Comparison of ENCODE assay signal across 10 cellular contexts in genomic region chr3:169241575-169241927, GRCh38.
DNase-seq lines count a peak whose midpoint lies in the region; ATAC-seq and TF ChIP-seq lines count a peak whose summit lies in the region.
"Had no signal": no experiment of that assay in that cellular context is flagged by ENCODE, and none has a peak within 500 bp of the region (broad histone marks: within the 10 kb centered on the region; RNA-seq: fewer than 3 reads in every experiment).

No MANE protein-coding gene starts in this region.

- DNase-seq in COLO829 (ENCODE audit: low spot score) (peak; percentile 45), SJCRH30 (no peak), fibroblast of gingiva (ENCODE audit: low read depth) (peak; percentile 23), nephron progenitor cell (no peak), nucleus accumbens (lab: John Stamatoyannopoulos, UW) (no peak)
- DNase-seq in activated naive CD4-positive, alpha-beta T cell treated with anti-CD3 and anti-CD28 coated beads, Interleukin-2, amount 10 ng/mL, durations not matched to agents 7 days and 5 days: no peak
- DNase-seq: activated CD4-positive, alpha-beta memory T cell treated with anti-CD3 and anti-CD28 coated beads for 36 hours; activated naive CD8-positive, alpha-beta T cell treated with anti-CD3 and anti-CD28 coated beads for 36 hours had no signal

- ATAC-seq in HG02870 (IDR thresholded peaks at IDR 0.05; ENCODE audit: unreplicated experiment) (no peak), GM18868 (IDR thresholded peaks at IDR 0.05; ENCODE audit: unreplicated experiment) (no peak)

- H3K4me1 Mint-ChIP-seq in nephron progenitor cell: peaks cover 62% of the 10 kb centered on the region
- no peaks in the 10 kb centered on the region for H3K4me1 Mint-ChIP-seq in activated naive CD4-positive, alpha-beta T cell treated with anti-CD3 and anti-CD28 coated beads, Interleukin-2, amount 10 ng/mL, durations not matched to agents 7 days and 5 days

- peak overlapping the region; percentile 86 for H3K27ac Mint-ChIP-seq in nephron progenitor cell
- H3K27ac Mint-ChIP-seq in activated naive CD4-positive, alpha-beta T cell treated with anti-CD3 and anti-CD28 coated beads, Interleukin-2, amount 10 ng/mL, durations not matched to agents 7 days and 5 days: no peak overlapping the region
- H3K27ac Mint-ChIP-seq: activated CD4-positive, alpha-beta memory T cell treated with anti-CD3 and anti-CD28 coated beads for 36 hours; activated naive CD8-positive, alpha-beta T cell treated with anti-CD3 and anti-CD28 coated beads for 36 hours had no signal

- peaks cover 12% of the 10 kb centered on the region for H3K27me3 Mint-ChIP-seq in nephron progenitor cell (ENCODE audit: low read depth, poor library complexity)
- peaks cover 7% of the 10 kb centered on the region for H3K27me3 Mint-ChIP-seq in activated naive CD4-positive, alpha-beta T cell treated with anti-CD3 and anti-CD28 coated beads, Interleukin-2, amount 10 ng/mL, durations not matched to agents 7 days and 5 days

- no peaks in the 10 kb centered on the region for H3K9me3 Mint-ChIP-seq in nephron progenitor cell
- no peaks in the 10 kb centered on the region for H3K9me3 Mint-ChIP-seq in activated naive CD4-positive, alpha-beta T cell treated with anti-CD3 and anti-CD28 coated beads, Interleukin-2, amount 10 ng/mL, durations not matched to agents 7 days and 5 days
- H3K9me3 Mint-ChIP-seq: activated CD4-positive, alpha-beta memory T cell treated with anti-CD3 and anti-CD28 coated beads for 36 hours; activated naive CD8-positive, alpha-beta T cell treated with anti-CD3 and anti-CD28 coated beads for 36 hours had no signal

- H3K4me1 ChIP-seq in SJCRH30: peaks cover 4% of the 10 kb centered on the region

- H3K27me3 ChIP-seq in SJCRH30: no peaks in the 10 kb centered on the region

- H3K9me3 ChIP-seq in SJCRH30 (replicated peaks): no peaks in the 10 kb centered on the region

- no peaks in the 10 kb centered on the region for H3K36me3 ChIP-seq in SJCRH30

- TF ChIP-seq CTCF in nephron progenitor cell (IDR thresholded peaks at IDR 0.05): no peak

- H3K36me3 Mint-ChIP-seq in nephron progenitor cell (ENCODE audit: low read depth): no peaks in the 10 kb centered on the region
- H3K36me3 Mint-ChIP-seq in activated naive CD4-positive, alpha-beta T cell treated with anti-CD3 and anti-CD28 coated beads, Interleukin-2, amount 10 ng/mL, durations not matched to agents 7 days and 5 days: no peaks in the 10 kb centered on the region
- H3K36me3 Mint-ChIP-seq: activated CD4-positive, alpha-beta memory T cell treated with anti-CD3 and anti-CD28 coated beads for 36 hours; activated naive CD8-positive, alpha-beta T cell treated with anti-CD3 and anti-CD28 coated beads for 36 hours had no signal

- CTCF ChIA-PET in activated naive CD4-positive, alpha-beta T cell treated with anti-CD3 and anti-CD28 coated beads, Interleukin-2, amount 10 ng/mL, durations not matched to agents 7 days and 5 days (lab: Charles Lee): no interaction called here

- H3K4me3 Mint-ChIP-seq in nephron progenitor cell: peak overlapping the region; percentile 79
- H3K4me3 Mint-ChIP-seq in activated naive CD4-positive, alpha-beta T cell treated with anti-CD3 and anti-CD28 coated beads, Interleukin-2, amount 10 ng/mL, durations not matched to agents 7 days and 5 days: no peak overlapping the region
- H3K4me3 Mint-ChIP-seq: activated CD4-positive, alpha-beta memory T cell treated with anti-CD3 and anti-CD28 coated beads for 36 hours; activated naive CD8-positive, alpha-beta T cell treated with anti-CD3 and anti-CD28 coated beads for 36 hours had no signal

- peak overlapping the region; percentile 62 for H3K4me3 ChIP-seq in SJCRH30

- H3K27ac ChIP-seq in SJCRH30: peak overlapping the region; percentile 56

Comparison
In these comparisons a context has a peak if more than half of its experiments do, and no peak if none do; other contexts are left out.
1. DNase-seq: peak in COLO829 (single experiment) and fibroblast of gingiva (single experiment); none in SJCRH30 (0 of 2), nephron progenitor cell (single experiment), activated naive CD4-positive, alpha-beta T cell treated with anti-CD3 and anti-CD28 coated beads, Interleukin-2, amount 10 ng/mL, durations not matched to agents 7 days and 5 days (single experiment) and nucleus accumbens (0 of 56).